15 cellular contexts compared by ENCODE assay signal in the genomic region with DNA sequence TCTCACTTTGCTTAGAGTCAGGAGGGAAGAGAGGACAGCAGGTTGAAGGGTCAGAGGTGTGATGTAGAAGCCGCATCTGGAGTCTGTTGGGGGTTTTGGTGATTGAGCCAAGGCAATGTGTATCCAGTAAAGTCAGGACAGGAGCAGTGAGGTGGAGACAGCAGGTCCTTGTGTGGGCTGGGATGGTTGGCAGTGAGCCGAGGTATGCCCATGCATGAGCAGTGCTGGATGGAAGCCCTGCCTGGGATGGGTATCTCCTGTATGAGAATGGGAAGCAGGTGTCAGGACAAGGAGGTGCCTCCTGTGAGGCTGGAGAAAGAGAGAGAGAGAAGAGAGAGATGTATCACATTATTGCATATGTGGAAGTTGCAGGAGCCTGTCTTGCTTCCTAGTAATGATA.
DNase-seq lines count a peak whose midpoint lies in the region; ATAC-seq and TF ChIP-seq lines count a peak whose summit lies in the region.
"Had no signal": no experiment of that assay in that cellular context is flagged by ENCODE, and none has a peak within 500 bp of the region (broad histone marks: within the 10 kb centered on the region; RNA-seq: fewer than 3 reads in every experiment).

No MANE protein-coding gene starts in this region.

- no peak overlapping the region for H4K91ac ChIP-seq in IMR-90 (ENCODE audit: insufficient read depth, low read depth, low read length)

- no peak for TF ChIP-seq POLR2A in IMR-90 (IDR thresholded peaks at IDR 0.05; ENCODE audit: low read depth, low read length)
- TF ChIP-seq POLR2A in testis (IDR thresholded peaks at IDR 0.05) = no peak

- H3K56ac ChIP-seq in IMR-90 (ENCODE audit: extremely low read depth, insufficient read depth, low read length) = no peak overlapping the region

- H3K27ac Mint-ChIP-seq in progenitor cell of endocrine pancreas (peak overlapping the region; percentile 9), osteocyte (ENCODE audit: unreplicated experiment) (no peak overlapping the region)
- H3K27ac Mint-ChIP-seq in activated T-helper 17 cell treated with anti-CD3 and anti-CD28 coated beads, Interleukin-2, amount 50 U/mL, for 72 hours = no peak overlapping the region
- H3K27ac Mint-ChIP-seq: CD4-positive, alpha-beta memory T cell; GM23338 had no signal

- DNase-seq in G401 (ENCODE audit: low spot score) (peak; percentile 28), IMR-90 (no peak), left ventricle myocardium inferior (peak; percentile 15), progenitor cell of endocrine pancreas (ENCODE audit: low spot score, unreplicated experiment) (no peak), testis (no peak), osteocyte (ENCODE audit: extremely low spot score, unreplicated experiment) (no peak), ureter (ENCODE audit: low spot score) (no peak)
- DNase-seq: BE2C; CD4-positive, alpha-beta memory T cell; DMS79; H7 had no signal

- H2BK20ac ChIP-seq in IMR-90 (ENCODE audit: low read depth, low read length) = no peak overlapping the region

- no peak overlapping the region for H3K27ac ChIP-seq in IMR-90 (ENCODE audit: insufficient read depth, low read length)
- no peak overlapping the region for H3K27ac ChIP-seq in left ventricle myocardium inferior (replicated peaks)
- H3K27ac ChIP-seq in testis = no peak overlapping the region
- H3K27ac ChIP-seq: A549, C4-2B had no signal

- no peak overlapping the region for H3K4ac ChIP-seq in IMR-90 (ENCODE audit: low read depth, low read length)

- H3K27me3 ChIP-seq in IMR-90 (ENCODE audit: control insufficient read depth, insufficient read depth, low read length) (no peaks in the 10 kb centered on the region), left ventricle myocardium inferior (ENCODE audit: low read depth) (no peaks in the 10 kb centered on the region), testis (no peaks in the 10 kb centered on the region)
- H3K27me3 ChIP-seq: BE2C had no signal

- no peak overlapping the region for H3K14ac ChIP-seq in IMR-90 (replicated peaks; ENCODE audit: low read depth, low read length)

- peaks cover 38% of the 10 kb centered on the region for H3K9me3 Mint-ChIP-seq in progenitor cell of endocrine pancreas (ENCODE audit: low read depth)
- H3K9me3 Mint-ChIP-seq in osteocyte (ENCODE audit: unreplicated experiment) = peaks cover 36% of the 10 kb centered on the region
- peaks cover 31% of the 10 kb centered on the region for H3K9me3 Mint-ChIP-seq in activated T-helper 17 cell treated with anti-CD3 and anti-CD28 coated beads, Interleukin-2, amount 50 U/mL, for 72 hours

- H3K4me1 ChIP-seq in IMR-90 (ENCODE audit: control insufficient read depth, insufficient read depth, low read length) (no peaks in the 10 kb centered on the region), left ventricle myocardium inferior (no peaks in the 10 kb centered on the region), testis (no peaks in the 10 kb centered on the region)
- H3K4me1 ChIP-seq: A549, BE2C had no signal

- H3K36me3 ChIP-seq in IMR-90 (ENCODE audit: control insufficient read depth, insufficient read depth, low read length) (peaks cover 30% of the 10 kb centered on the region), left ventricle myocardium inferior (peaks cover 91% of the 10 kb centered on the region), testis (ENCODE audit: low read depth, missing control alignments) (no peaks in the 10 kb centered on the region)
- H3K36me3 ChIP-seq: BE2C had no signal

- H3K9ac ChIP-seq in IMR-90 (ENCODE audit: low read depth, low read length) = no peak overlapping the region

- in situ Hi-C loops in G401 (cut with HindIII; ENCODE audit: low sequenced_read_pairs) (no loop called here), IMR-90 (cut with MboI; ENCODE audit: low sequenced_read_pairs) (no loop called here)

- ATAC-seq in IMR-90 (ENCODE audit: low read depth) = no peak
- no peak for ATAC-seq in activated T-helper 17 cell treated with anti-CD3 and anti-CD28 coated beads, Interleukin-2, amount 50 U/mL, for 72 hours (replicated peaks)
- ATAC-seq: A549, GM23338 had no signal

- no peak overlapping the region for H2BK15ac ChIP-seq in IMR-90 (ENCODE audit: low read depth, low read length)

- H3K4me3 ChIP-seq in IMR-90 (ENCODE audit: insufficient read depth, low read depth, low read length) (no peak overlapping the region), left ventricle myocardium inferior (no peak overlapping the region), testis (no peak overlapping the region)
- H3K4me3 ChIP-seq: A549, GM23338 had no signal

- no peaks in the 10 kb centered on the region for H3K9me1 ChIP-seq in IMR-90 (ENCODE audit: insufficient read depth, low read length)

- H3K27me3 Mint-ChIP-seq in progenitor cell of endocrine pancreas = no peaks in the 10 kb centered on the region
- H3K27me3 Mint-ChIP-seq in osteocyte (ENCODE audit: unreplicated experiment) = no peaks in the 10 kb centered on the region
- no peaks in the 10 kb centered on the region for H3K27me3 Mint-ChIP-seq in activated T-helper 17 cell treated with anti-CD3 and anti-CD28 coated beads, Interleukin-2, amount 50 U/mL, for 72 hours
- H3K27me3 Mint-ChIP-seq: CD4-positive, alpha-beta memory T cell had no signal

- H2AK5ac ChIP-seq in IMR-90 (ENCODE audit: low read depth, low read length) = no peak overlapping the region

- no peaks in the 10 kb centered on the region for H3K4me1 Mint-ChIP-seq in progenitor cell of endocrine pancreas (ENCODE audit: low read depth)
- H3K4me1 Mint-ChIP-seq in osteocyte (ENCODE audit: unreplicated experiment) = no peaks in the 10 kb centered on the region
- H3K4me1 Mint-ChIP-seq in activated T-helper 17 cell treated with anti-CD3 and anti-CD28 coated beads, Interleukin-2, amount 50 U/mL, for 72 hours = no peaks in the 10 kb centered on the region
- H3K4me1 Mint-ChIP-seq: CD4-positive, alpha-beta memory T cell; GM23338 had no signal

- no peak overlapping the region for H3K4me2 ChIP-seq in IMR-90 (ENCODE audit: low read depth, low read length)
- H3K4me2 ChIP-seq: A549, GM23338 had no signal

- TF ChIP-seq CTCF in IMR-90 (conservative IDR thresholded peaks at IDR 0.05; ENCODE audit: low read depth, low read length) (no peak), left ventricle myocardium inferior (IDR thresholded peaks at IDR 0.05; ENCODE audit: borderline replicate concordance) (no peak), progenitor cell of endocrine pancreas (IDR thresholded peaks at IDR 0.05; ENCODE audit: unreplicated experiment) (no peak), testis (IDR thresholded peaks at IDR 0.05) (no peak), osteocyte (IDR thresholded peaks at IDR 0.05) (no peak)

- CTCF ChIA-PET in IMR-90 (lab: Yijun Ruan, JAX) = no interaction called here

- no peak overlapping the region for H3K23ac ChIP-seq in IMR-90 (ENCODE audit: low read depth, low read length)

- H2AK9ac ChIP-seq in IMR-90 (replicated peaks; ENCODE audit: low read depth, low read length, poor library complexity) = peak overlapping the region; percentile 45

- no TSS peak for BruUV-seq in IMR-90 (replicated peaks; lab: Mats Ljungman, UMichigan)

- no peak overlapping the region for H3K4me3 Mint-ChIP-seq in progenitor cell of endocrine pancreas (ENCODE audit: low read depth)
- no peak overlapping the region for H3K4me3 Mint-ChIP-seq in osteocyte (ENCODE audit: unreplicated experiment)
- H3K4me3 Mint-ChIP-seq in activated T-helper 17 cell treated with anti-CD3 and anti-CD28 coated beads, Interleukin-2, amount 50 U/mL, for 72 hours = no peak overlapping the region
- H3K4me3 Mint-ChIP-seq: CD4-positive, alpha-beta memory T cell; GM23338 had no signal

- TF ChIP-seq RAD21 in IMR-90 (IDR thresholded peaks at IDR 0.05; ENCODE audit: low read length) = no peak

- no peak overlapping the region for H2BK120ac ChIP-seq in IMR-90 (ENCODE audit: low read depth, low read length)

- intact Hi-C loops in IMR-90 (cut with micrococcal nuclease) = no loop called here
- intact Hi-C loops in left ventricle myocardium inferior (cut with micrococcal nuclease) = no loop called here
- intact Hi-C loops in testis (cut with DNase I; ENCODE audit: low total_unique reads) = no loop called here

- peaks cover 10% of the 10 kb centered on the region for H3K9me3 ChIP-seq in IMR-90 (ENCODE audit: control insufficient read depth, insufficient read depth, low read length)
- peaks cover 28% of the 10 kb centered on the region for H3K9me3 ChIP-seq in left ventricle myocardium inferior (replicated peaks)
- H3K9me3 ChIP-seq in testis = no peaks in the 10 kb centered on the region

- H4K8ac ChIP-seq in IMR-90 (ENCODE audit: low read depth in 2 of 2, low read length in 2 of 2) = no peak overlapping the region

- dilution Hi-C loops in IMR-90 (cut with HindIII; ENCODE audit: low sequenced_read_pairs, unreplicated experiment) = no loop called here

- H4K20me1 ChIP-seq in IMR-90 (ENCODE audit: insufficient read depth, low read length) = no peaks in the 10 kb centered on the region

- H2BK5ac ChIP-seq in IMR-90 (ENCODE audit: low read depth, low read length, poor library complexity, severe bottlenecking) = no peak overlapping the region

- no peaks in the 10 kb centered on the region for H3K79me1 ChIP-seq in IMR-90 (ENCODE audit: low read depth in 1 of 2, low read length in 2 of 2)

- POLR2A ChIA-PET in IMR-90 (lab: Charles Lee; ENCODE audit: unreplicated experiment) = no interaction called here

- H2AFZ ChIP-seq in IMR-90 (replicated peaks; ENCODE audit: low read length, poor library complexity) = no peak overlapping the region
- H2AFZ ChIP-seq: GM23338 had no signal

- 65% methylated on average over 2 of the region's 2 CpGs; no CpG with 5 or more reads in 1 of the 2 experiments for WGBS in IMR-90 (ENCODE audit: extremely low coverage in 2 of 2, insufficient read length in 1 of 2), 2 experiments
- 96% methylated on average over 2 of the region's 2 CpGs for WGBS in testis, 2 donors

- no peak overlapping the region for H4K5ac ChIP-seq in IMR-90 (ENCODE audit: low read depth, low read length)

- no peak overlapping the region for H3K18ac ChIP-seq in IMR-90 (ENCODE audit: low read depth, low read length)

- H3K36me3 Mint-ChIP-seq in progenitor cell of endocrine pancreas (ENCODE audit: insufficient read depth) (peaks cover 65% of the 10 kb centered on the region), osteocyte (ENCODE audit: unreplicated experiment) (peaks cover 18% of the 10 kb centered on the region)
- H3K36me3 Mint-ChIP-seq in activated T-helper 17 cell treated with anti-CD3 and anti-CD28 coated beads, Interleukin-2, amount 50 U/mL, for 72 hours (ENCODE audit: low read depth) = peaks cover 4% of the 10 kb centered on the region

TF ChIP-seq in IMR-90, 13 proteins besides CTCF, POLR2A, EP300 and RAD21 (continues in another document):
- TF ChIP-seq, protein P1, sequence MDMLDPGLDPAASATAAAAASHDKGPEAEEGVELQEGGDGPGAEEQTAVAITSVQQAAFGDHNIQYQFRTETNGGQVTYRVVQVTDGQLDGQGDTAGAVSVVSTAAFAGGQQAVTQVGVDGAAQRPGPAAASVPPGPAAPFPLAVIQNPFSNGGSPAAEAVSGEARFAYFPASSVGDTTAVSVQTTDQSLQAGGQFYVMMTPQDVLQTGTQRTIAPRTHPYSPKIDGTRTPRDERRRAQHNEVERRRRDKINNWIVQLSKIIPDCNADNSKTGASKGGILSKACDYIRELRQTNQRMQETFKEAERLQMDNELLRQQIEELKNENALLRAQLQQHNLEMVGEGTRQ (IDR thresholded peaks at IDR 0.05; ENCODE audit: low read depth, low read length) = no peak
- TF ChIP-seq FOS (IDR thresholded peaks at IDR 0.05; ENCODE audit: low read depth, low read length) (no peak), MAFK (IDR thresholded peaks at IDR 0.05; ENCODE audit: low read depth, low read length) (no peak)

Comparison
In these comparisons a context has a peak if more than half of its experiments do, and no peak if none do; other contexts are left out.
1. DNase-seq: peak in G401 (single experiment) and left ventricle myocardium inferior (single experiment); none in IMR-90 (single experiment), progenitor cell of endocrine pancreas (single experiment), testis (single experiment), osteocyte (single experiment) and ureter (single experiment).